8 cellular contexts compared by ENCODE assay signal in the genomic region with DNA sequence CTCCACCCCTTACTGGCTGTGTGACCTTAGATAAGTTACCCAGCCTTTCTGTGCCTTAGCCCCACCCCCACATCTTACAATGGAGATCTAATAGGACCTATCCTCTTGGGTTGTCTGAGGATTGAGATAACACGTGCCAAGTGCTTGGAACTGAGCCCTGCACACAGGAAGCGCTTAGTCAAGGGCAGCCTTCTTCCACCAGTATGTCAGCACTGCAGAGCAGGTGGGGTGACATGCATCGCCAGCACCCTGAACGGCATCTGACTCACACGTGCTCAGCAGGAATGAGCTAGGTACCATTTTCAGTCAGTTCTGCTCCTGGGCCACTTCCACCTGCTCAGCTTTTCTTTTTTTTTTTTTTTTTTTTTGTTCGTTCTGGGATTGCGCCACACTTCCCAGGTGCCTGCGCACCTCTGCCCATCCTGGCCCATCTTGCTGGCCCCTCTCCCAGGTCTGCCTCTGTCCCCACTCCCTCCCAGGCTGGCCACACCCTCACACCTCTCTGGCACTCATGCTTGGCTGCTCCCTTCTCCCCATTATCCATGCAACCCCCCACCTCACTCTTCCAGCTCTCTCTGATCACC. TPM values are rescaled to one million over a fixed set of nuclear protein-coding genes. Genes with fewer than 3 reads are reported as not detected.
DNase-seq lines count a peak whose midpoint lies in the region; ATAC-seq and TF ChIP-seq lines count a peak whose summit lies in the region.

No MANE protein-coding gene starts in this region.

- TF ChIP-seq EP300 in transverse colon (IDR thresholded peaks at IDR 0.05; ENCODE audit: low read depth) = no peak

- in situ Hi-C loops in G401 (cut with HindIII; ENCODE audit: low sequenced_read_pairs) (no loop called here), transverse colon (cut with MboI; ENCODE audit: low pct_ligation_motif_present in 1 of 4, low pct_unique_long_range_greater_than_20kb in 1 of 4, low sequenced_read_pairs in 3 of 4) (no loop called here)

- peaks cover 22 to 37% (median 22%) of the 10 kb centered on the region in 4 donors for H3K4me1 ChIP-seq in transverse colon

- no peak overlapping the region for H3K27ac ChIP-seq in transverse colon

- no peak overlapping the region for H3K4me3 ChIP-seq in transverse colon

- peaks cover 0 to 12% (median 3%) of the 10 kb centered on the region in 4 donors for H3K36me3 ChIP-seq in transverse colon

- DNase-seq in G401 (ENCODE audit: low spot score) = peak; percentile 19
- DNase-seq in NCI-H2171 treated with DMSO at 0.1 percent for 48 hours (lab: John Stamatoyannopoulos, UW) = peak; percentile 80
- peak; percentile 36 to 47 for DNase-seq in erythroblast (lab: John Stamatoyannopoulos, UW)
- no peak for DNase-seq in LoVo (ENCODE audit: low spot score)
- no peak for DNase-seq in COR-L47 (lab: John Stamatoyannopoulos, UW)
- no peak for DNase-seq in transverse colon
- DNase-seq in effector CD4-positive, alpha-beta T cell = no peak

- TF ChIP-seq POLR2A in erythroblast (IDR thresholded peaks at IDR 0.05; ENCODE audit: low read length) (no peak), transverse colon (IDR thresholded peaks at IDR 0.05) (no peak)

- no peaks in the 10 kb centered on the region for H3K9me3 ChIP-seq in transverse colon

- no peaks in the 10 kb centered on the region for H3K27me3 ChIP-seq in transverse colon

- 60 to 67% methylated on average over 6 to 8 of the region's 8 CpGs for WGBS in transverse colon (ENCODE audit: low coverage in 1 of 2), 2 donors

- intact Hi-C loops in transverse colon (cut with DNase I; ENCODE audit: low total_unique reads) = no loop called here

- no peak for TF ChIP-seq CTCF in transverse colon (IDR thresholded peaks at IDR 0.05)

- peak; percentile 55 for ATAC-seq in GM21723 (IDR thresholded peaks at IDR 0.05; ENCODE audit: unreplicated experiment)

RNA-seq across cellular contexts. Expression of a gene that starts 19.6 kb away (rescaled TPM):
- total RNA-seq in G401 (2014; rRNA removed; shearing (Covaris generic)) = 51.2 and 80.3 TPM in 2 replicates
- 100 to 1,000 TPM in 1 of 4 donors, 10 to 100 TPM in 3; 26.5 to 103 (median 57.2) TPM for total RNA-seq in transverse colon

Comparison
In these comparisons a context has a peak if more than half of its experiments do, and no peak if none do; other contexts are left out.
1. DNase-seq: peak in G401 (single experiment), NCI-H2171 treated with DMSO at 0.1 percent for 48 hours (single experiment) and erythroblast (2 of 2); none in LoVo (single experiment), COR-L47 (single experiment), transverse colon (single experiment) and effector CD4-positive, alpha-beta T cell (single experiment).